28 cellular contexts compared by ENCODE assay signal in genomic region chr3:41986566-41986965, GRCh38.
"Had no signal": no experiment of that assay in that cellular context is flagged by ENCODE, and none has a peak within 500 bp of the region (broad histone marks: within the 10 kb centered on the region; RNA-seq: fewer than 3 reads in every experiment).

No MANE protein-coding gene starts in this region.

- H3K27ac ChIP-seq: lower lobe of right lung, neural progenitor cell, parathyroid adenoma, right atrium auricular region, skin epidermis, stomach, testis, thyroid gland, transverse colon, upper lobe of right lung had no signal

- H3K79me2 ChIP-seq: hepatocyte, parathyroid adenoma had no signal

- H3K27me3 ChIP-seq: hepatocyte, left lung, neural progenitor cell, neutrophil, right atrium auricular region, stomach, testis, thyroid gland, transverse colon, upper lobe of right lung had no signal

- H3K4me1 ChIP-seq: left lung, lower lobe of right lung, neural progenitor cell, parathyroid adenoma, right atrium auricular region, stomach, testis, thyroid gland, transverse colon, upper lobe of right lung had no signal

- H3K4me2 ChIP-seq: hepatocyte, neural progenitor cell had no signal

- H3K36me3 ChIP-seq: left lung, lower lobe of right lung, neural progenitor cell, neutrophil, right atrium auricular region, stomach, thyroid gland, transverse colon, upper lobe of right lung had no signal

- H3K4me3 ChIP-seq: hepatocyte, left lung, lower lobe of right lung, neural progenitor cell, right atrium auricular region, skin epidermis, stomach, testis, thyroid gland, transverse colon, upper lobe of right lung had no signal

- DNase-seq: islet precursor cell; left cardiac atrium; left lung; lower lobe of right lung; mammary epithelial cell; mesenchymal stem cell; naive B cell; natural killer cell; nephron progenitor cell; occipital lobe; stimulated activated CD4-positive, alpha-beta T cell treated with anti-CD3 and anti-CD28 coated beads, Interleukin-12 subunit alpha, Interleukin-12 subunit beta, amount 100 ng/mL, for 4 hours; stimulated activated CD4-positive, alpha-beta T cell treated with anti-CD3 and anti-CD28 coated beads, Interleukin-15, amount 100 ng/mL, for 24 hours; stimulated activated CD4-positive, alpha-beta T cell treated with anti-CD3 and anti-CD28 coated beads, Interleukin-2, amount 100 ng/mL, for 24 hours; stimulated activated CD4-positive, alpha-beta T cell treated with anti-CD3 and anti-CD28 coated beads, Interleukin-4, amount 100 ng/mL, for 1 hour; stimulated activated naive B cell treated with anti-CD40 and anti-IgM and Interleukin-4, amounts not matched to agents 10 μg/mL and 1 μg/mL and 100 μg/mL, for 72 hours; stimulated activated naive CD8-positive, alpha-beta T cell treated with anti-CD3 and anti-CD28 coated beads, Interleukin-15, Interleukin-2, amounts not matched to agents 100 U/mL and 50 U/mL, for 24 hours; stomach; testis; thyroid gland; transverse colon; upper lobe of right lung had no signal

- ATAC-seq: left cardiac atrium; left lung; lower lobe of right lung; natural killer cell; sciatic nerve; stimulated activated naive B cell treated with anti-CD40 and anti-IgM and Interleukin-4, amounts not matched to agents 10 μg/mL and 1 μg/mL and 100 μg/mL, for 72 hours; stimulated activated naive CD8-positive, alpha-beta T cell treated with anti-CD3 and anti-CD28 coated beads, Interleukin-15, Interleukin-2, amounts not matched to agents 100 U/mL and 50 U/mL, for 24 hours; upper lobe of right lung had no signal

- H3K9me3 ChIP-seq: left lung, lower lobe of right lung, neutrophil, right atrium auricular region, stomach, testis, thyroid gland, transverse colon, upper lobe of right lung had no signal

- H2AFZ ChIP-seq: hepatocyte, neural progenitor cell, parathyroid adenoma had no signal

- H3K9ac ChIP-seq: neural progenitor cell, parathyroid adenoma had no signal
